In genomic region chr14:94548999-94549985, GRCh38 we compare ENCODE assay signal across 1 cellular context.
TF ChIP-seq lines count a peak whose summit lies in the region.

No MANE protein-coding gene starts in this region.

TF ChIP-seq in endothelial cell of umbilical vein, 7 proteins besides CTCF, POLR2A, EP300 and RAD21:
- TF ChIP-seq GATA2 (IDR thresholded peaks at IDR 0.05; ENCODE audit: insufficient read depth, insufficient read length, low read depth, low read length), result no peak
- no peak for TF ChIP-seq FOS (IDR thresholded peaks at IDR 0.05; ENCODE audit: borderline replicate concordance, insufficient read depth, low read length)
- TF ChIP-seq MAX (IDR thresholded peaks at IDR 0.05; ENCODE audit: insufficient read depth, insufficient read length), result no peak
- TF ChIP-seq MYC (IDR thresholded peaks at IDR 0.05; ENCODE audit: low read depth, low read length), result no peak
- no peak for TF ChIP-seq EZH2 (IDR thresholded peaks at IDR 0.05; ENCODE audit: borderline replicate concordance, low read depth, low read length, severe bottlenecking)
- no peak for TF ChIP-seq POLR2AphosphoS5 (IDR thresholded peaks at IDR 0.05; ENCODE audit: insufficient read depth, low read depth, low read length)
- TF ChIP-seq JUN (IDR thresholded peaks at IDR 0.05; ENCODE audit: borderline replicate concordance, insufficient read depth, insufficient read length, low read depth), result no peak
TF ChIP-seq in endothelial cell of umbilical vein: peak in this region for 0.
